In the genomic region with DNA sequence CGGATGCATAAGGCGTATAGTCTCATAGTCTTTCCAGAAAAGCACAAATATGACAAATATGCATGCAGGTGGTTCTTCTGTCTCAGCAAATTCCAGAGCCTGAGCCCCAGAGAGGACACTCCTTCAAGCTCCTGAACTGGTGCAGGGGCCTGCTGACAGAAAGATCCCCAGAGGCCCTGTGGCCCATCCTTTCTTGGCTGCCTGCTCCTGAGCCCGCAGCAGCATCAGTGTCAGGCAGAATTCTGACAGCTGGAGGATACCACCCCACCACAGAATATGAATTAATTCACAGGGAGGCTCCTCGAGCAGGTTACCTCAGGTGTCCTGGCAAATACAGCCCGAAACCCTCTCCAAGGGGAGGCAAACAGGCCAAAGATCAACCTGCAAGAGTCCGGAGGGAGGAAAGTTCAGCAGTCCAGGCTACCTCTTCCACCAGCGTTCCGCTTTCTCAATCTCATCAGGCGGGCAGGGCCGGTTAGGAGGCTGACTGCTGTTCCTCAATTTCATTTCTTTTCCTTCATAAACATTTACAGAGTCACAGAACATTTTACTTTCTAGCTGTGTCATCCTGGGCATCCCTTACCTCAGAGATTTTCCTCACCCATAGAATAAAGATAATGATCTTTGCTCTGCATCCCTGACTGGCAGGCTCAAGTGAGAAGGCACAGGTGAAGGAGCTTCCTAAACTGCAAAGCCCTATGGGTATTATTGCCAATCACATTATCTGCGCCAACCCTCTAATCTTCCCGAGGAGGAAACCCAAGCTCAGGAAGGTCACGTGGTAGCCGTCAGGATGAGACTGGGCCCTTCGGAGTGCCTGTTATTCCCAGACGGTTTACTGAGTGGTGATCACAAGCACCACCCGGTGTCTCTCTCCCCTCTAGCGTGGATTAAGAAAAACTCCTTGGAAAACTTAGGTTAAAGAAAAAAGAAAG, we compare ENCODE assay signal across 8 cellular contexts. TPM values are rescaled to one million over a fixed set of nuclear protein-coding genes. Genes with fewer than 3 reads are reported as not detected.
A peak's percentile ranks its signal among the peaks of the same experiment; 100 is the strongest.
DNase-seq lines count a peak whose midpoint lies in the region; ATAC-seq and TF ChIP-seq lines count a peak whose summit lies in the region.

No MANE protein-coding gene starts in this region.

- CTCF ChIA-PET in activated CD8-positive, alpha-beta T cell treated with anti-CD3 and anti-CD28 coated beads, Interleukin-2, amount 10 ng/mL, durations not matched to agents 7 days and 5 days (lab: Charles Lee): interaction anchor here (0.8 to 5.6 kb wide), 7 partner anchors 9 to 304 kb away, joined by 3 to 32 read pairs (median 4); no protein-coding TSS in a partner anchor

- no peak overlapping the region for H2AFZ ChIP-seq in H9 (ENCODE audit: low read length)

- peaks cover 4% of the 10 kb centered on the region; the same call in 1 of the 2 replicates for H3K79me2 ChIP-seq in H9 (ENCODE audit: insufficient read depth, low read length)

- H3K27ac Mint-ChIP-seq in H9: peak overlapping the region in 2 of 3 experiments; percentile 100; a peak in 4 of 7 replicates
- H3K27ac Mint-ChIP-seq in activated CD8-positive, alpha-beta T cell treated with anti-CD3 and anti-CD28 coated beads, Interleukin-2, amount 10 ng/mL, durations not matched to agents 7 days and 5 days: peak overlapping the region; percentile 97

- peak overlapping the region; percentile 97 for H3K4me3 Mint-ChIP-seq in H9
- H3K4me3 Mint-ChIP-seq in activated CD8-positive, alpha-beta T cell treated with anti-CD3 and anti-CD28 coated beads, Interleukin-2, amount 10 ng/mL, durations not matched to agents 7 days and 5 days: peak overlapping the region; percentile 96

- H3K79me1 ChIP-seq in H9 (ENCODE audit: insufficient read depth, low read depth, low read length, poor library complexity, severe bottlenecking): no peaks in the 10 kb centered on the region

- H4K8ac ChIP-seq in H9 (replicated peaks; ENCODE audit: insufficient read length, low read depth, low read length): no peak overlapping the region

- H3K9me3 ChIP-seq in H9 (ENCODE audit: control insufficient read depth, low read depth, low read length): no peaks in the 10 kb centered on the region
- H3K9me3 ChIP-seq in right cardiac atrium (ENCODE audit: control insufficient read depth, low read length): no peaks in the 10 kb centered on the region
- no peaks in the 10 kb centered on the region for H3K9me3 ChIP-seq in skeletal muscle satellite cell (replicated peaks; ENCODE audit: low read length)

- no peak overlapping the region for H2BK12ac ChIP-seq in H9 (ENCODE audit: insufficient read length, low read depth, low read length)

- TF ChIP-seq CTCF in 22Rv1 (IDR thresholded peaks at IDR 0.05) (no peak), H9 (conservative IDR thresholded peaks at IDR 0.05) (no peak)

- H4K5ac ChIP-seq in H9 (ENCODE audit: insufficient read length, low read depth, low read length): no peak overlapping the region

- no peak overlapping the region for H2BK20ac ChIP-seq in H9 (ENCODE audit: low read depth, low read length, poor library complexity, severe bottlenecking)

- peak overlapping the region; percentile 52 for H3K4me3 ChIP-seq in right cardiac atrium (ENCODE audit: low read length)
- H3K4me3 ChIP-seq in skeletal muscle satellite cell (ENCODE audit: low read length): peak overlapping the region; percentile 98

- no peak overlapping the region for H4K91ac ChIP-seq in H9 (ENCODE audit: insufficient read length, low read depth, low read length)

- H3K23ac ChIP-seq in H9 (ENCODE audit: insufficient read length, low read depth, low read length): no peak overlapping the region

- H3K14ac ChIP-seq in H9 (ENCODE audit: insufficient read depth, low read length): no peak overlapping the region

- WGBS in H9 (ENCODE audit: extremely low coverage, insufficient read length, low lambda C conversion rate): no CpG with 5 or more reads among the region's 18 CpGs
- 40% methylated on average over 18 of the region's 18 CpGs for WGBS in right cardiac atrium

- H3K27me3 Mint-ChIP-seq in H9 (ENCODE audit: low read depth): no peaks in the 10 kb centered on the region
- H3K27me3 Mint-ChIP-seq in activated CD8-positive, alpha-beta T cell treated with anti-CD3 and anti-CD28 coated beads, Interleukin-2, amount 10 ng/mL, durations not matched to agents 7 days and 5 days (ENCODE audit: low read depth): no peaks in the 10 kb centered on the region

- peaks cover 5% of the 10 kb centered on the region for H3K23me2 ChIP-seq in H9 (ENCODE audit: insufficient read length, low read depth, low read length, poor library complexity, severe bottlenecking)

- peaks cover 25 to 28% of the 10 kb centered on the region in 2 experiments for H3K4me1 Mint-ChIP-seq in H9
- peaks cover 34% of the 10 kb centered on the region for H3K4me1 Mint-ChIP-seq in activated CD8-positive, alpha-beta T cell treated with anti-CD3 and anti-CD28 coated beads, Interleukin-2, amount 10 ng/mL, durations not matched to agents 7 days and 5 days (ENCODE audit: low read depth)

- H3K27ac ChIP-seq in 22Rv1: peak overlapping the region; percentile 94
- no peak overlapping the region for H3K27ac ChIP-seq in H9 (ENCODE audit: insufficient read length, low read depth, low read length)
- peak overlapping the region; percentile 97 for H3K27ac ChIP-seq in right cardiac atrium (ENCODE audit: low read length)

- no peak overlapping the region for H3K56ac ChIP-seq in H9 (ENCODE audit: insufficient read length, low read depth, low read length)

- H3K9ac ChIP-seq in H9 (ENCODE audit: extremely low read depth, insufficient read length, low read length) (peak overlapping the region; percentile 98), skeletal muscle satellite cell (ENCODE audit: low read depth, low read length) (peak overlapping the region; percentile 99)

- no peaks in the 10 kb centered on the region for H3K9me3 Mint-ChIP-seq in H9
- no peaks in the 10 kb centered on the region for H3K9me3 Mint-ChIP-seq in activated CD8-positive, alpha-beta T cell treated with anti-CD3 and anti-CD28 coated beads, Interleukin-2, amount 10 ng/mL, durations not matched to agents 7 days and 5 days (ENCODE audit: insufficient read depth)

- no peak overlapping the region for H2BK5ac ChIP-seq in H9 (ENCODE audit: insufficient read length, low read length)

- no peaks in the 10 kb centered on the region for H4K20me1 ChIP-seq in H9 (ENCODE audit: control insufficient read depth, insufficient read depth, insufficient read length)

- no peak overlapping the region for H3K18ac ChIP-seq in H9 (ENCODE audit: insufficient read length, low read depth, low read length)

- DNase-seq in H9: no peak
- DNase-seq in activated CD8-positive, alpha-beta T cell treated with anti-CD3 and anti-CD28 coated beads, Interleukin-2, amount 10 ng/mL, durations not matched to agents 7 days and 5 days: no peak
- no peak for DNase-seq in right cardiac atrium
- DNase-seq in KG1 (lab: John Stamatoyannopoulos, UW): no peak
- DNase-seq in A172 (ENCODE audit: low spot score): no peak
- no peak for DNase-seq in SW480 (ENCODE audit: low spot score)

- H2BK120ac ChIP-seq in H9 (ENCODE audit: low read depth, low read length, poor library complexity, severe bottlenecking): no peak overlapping the region

- H3K36me3 Mint-ChIP-seq in H9 (ENCODE audit: insufficient read depth in 1 of 3, low read depth in 3 of 3): peaks cover 5 to 22% (median 7%) of the 10 kb centered on the region in 3 experiments; a peak in 5 of 7 replicates
- peaks cover 27% of the 10 kb centered on the region for H3K36me3 Mint-ChIP-seq in activated CD8-positive, alpha-beta T cell treated with anti-CD3 and anti-CD28 coated beads, Interleukin-2, amount 10 ng/mL, durations not matched to agents 7 days and 5 days (ENCODE audit: low read depth)

- H2BK15ac ChIP-seq in H9 (ENCODE audit: low read depth, low read length): no peak overlapping the region

- H3K4me1 ChIP-seq in H9 (ENCODE audit: insufficient read depth, low read length): no peaks in the 10 kb centered on the region
- peaks cover 7% of the 10 kb centered on the region for H3K4me1 ChIP-seq in right cardiac atrium (ENCODE audit: control insufficient read depth, insufficient read depth, low read length)
- peaks cover 13% of the 10 kb centered on the region for H3K4me1 ChIP-seq in skeletal muscle satellite cell (ENCODE audit: control insufficient read depth, insufficient read depth, low read length)

- no peak overlapping the region for H3T11ph ChIP-seq in H9 (ENCODE audit: low read length)

- no peak for ATAC-seq in activated CD8-positive, alpha-beta T cell treated with anti-CD3 and anti-CD28 coated beads, Interleukin-2, amount 10 ng/mL, durations not matched to agents 7 days and 5 days
- peak in 1 of 2 donors; percentile 4 for ATAC-seq in right cardiac atrium

- no peaks in the 10 kb centered on the region for H3K27me3 ChIP-seq in H9 (ENCODE audit: insufficient read depth, low read length)
- H3K27me3 ChIP-seq in right cardiac atrium (ENCODE audit: control insufficient read depth, insufficient read depth): no peaks in the 10 kb centered on the region
- H3K27me3 ChIP-seq in skeletal muscle satellite cell (ENCODE audit: control insufficient read depth, insufficient read depth, low read length): no peaks in the 10 kb centered on the region

- H3K4me2 ChIP-seq in H9 (ENCODE audit: insufficient read depth, insufficient read length, low read length) (peak overlapping the region; percentile 80), skeletal muscle satellite cell (ENCODE audit: low read length) (peak overlapping the region; percentile 83)

- intact Hi-C loops in right cardiac atrium (cut with DNase I): no loop called here

- H3K36me3 ChIP-seq in skeletal muscle satellite cell (ENCODE audit: insufficient read depth, low read length): peaks cover 22% of the 10 kb centered on the region

- no peak overlapping the region for H3K4ac ChIP-seq in H9 (ENCODE audit: low read depth, low read length)

- POLR2A ChIA-PET in activated CD8-positive, alpha-beta T cell treated with anti-CD3 and anti-CD28 coated beads, Interleukin-2, amount 10 ng/mL, durations not matched to agents 7 days and 5 days (lab: Charles Lee): interaction anchor here (1.1 to 1.4 kb wide), 2 partner anchors 11 to 12 kb away, joined by 3 to 4 read pairs; no protein-coding TSS in a partner anchor

- H2AK5ac ChIP-seq in H9 (ENCODE audit: insufficient read length, low read length): no peak overlapping the region

RNA-seq across cellular contexts. Expression of a gene that starts 1.4 kb away (rescaled TPM):
- total RNA-seq in H9 (2021) (25.9 and 27.6 TPM in 2 replicates), right cardiac atrium (10 to 100 TPM; 26.9 to 35.0 (median 30.9) TPM)
- 10 to 100 TPM; 26.4 to 29.7 TPM for total RNA-seq in activated CD8-positive, alpha-beta T cell treated with anti-CD3 and anti-CD28 coated beads, Interleukin-2, amount 10 ng/mL, durations not matched to agents 7 days and 5 days
- 25.8 TPM for polyA plus RNA-seq in right cardiac atrium
- total RNA-seq in skeletal muscle satellite cell (2012; rRNA removed): 24.1 and 25.6 TPM in 2 replicates
- total RNA-seq in A172 (2014; rRNA removed; shearing (Covaris generic)): 33.1 and 34.6 TPM in 2 replicates
